ENCODE assay signal across 8 cellular contexts in the genomic region with DNA sequence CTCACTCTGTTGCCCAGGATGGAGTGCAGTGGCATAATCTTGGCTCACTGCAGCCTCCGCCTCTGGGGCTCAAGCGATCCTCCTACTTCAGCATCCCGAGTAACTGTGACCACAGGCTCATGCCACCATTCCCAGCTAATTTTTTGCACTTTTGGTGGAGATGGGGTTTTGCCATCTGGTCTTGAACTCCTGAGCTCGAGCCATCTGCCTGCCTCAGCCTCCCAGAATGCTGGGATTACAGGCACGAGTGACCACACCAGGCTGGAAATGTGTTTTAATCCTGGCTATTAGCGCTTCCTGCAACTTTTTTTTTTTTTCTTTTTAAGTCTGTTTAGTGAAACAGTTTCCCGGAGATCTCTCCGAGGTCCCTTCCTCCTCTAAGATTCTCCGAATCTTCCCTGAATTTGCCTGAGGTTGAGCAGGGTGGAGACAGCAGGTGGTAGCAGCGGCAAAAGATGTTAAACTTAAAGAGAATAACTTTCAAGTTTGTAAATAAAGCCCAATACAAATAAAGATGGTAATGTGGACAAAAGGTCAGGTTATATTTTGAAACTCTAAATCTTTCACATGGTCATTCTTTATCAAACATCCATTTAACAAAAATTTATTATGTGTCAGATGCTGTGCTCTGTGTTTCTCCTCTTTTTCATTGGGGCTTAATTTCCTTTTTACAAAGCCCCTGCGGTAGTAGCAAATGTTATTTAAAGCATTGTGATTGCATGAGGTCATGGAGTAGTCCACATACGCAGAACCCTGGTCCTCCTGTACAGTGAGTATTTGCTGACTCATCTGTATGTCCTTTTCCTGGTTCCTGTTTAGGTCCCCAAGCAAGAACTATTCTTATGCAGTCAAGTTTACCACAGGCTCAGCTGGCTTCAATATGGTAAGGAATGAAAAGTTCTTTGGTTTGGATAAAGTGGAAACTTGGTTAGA.
A peak's percentile ranks its signal among the peaks of the same experiment; 100 is the strongest.
DNase-seq lines count a peak whose midpoint lies in the region; ATAC-seq and TF ChIP-seq lines count a peak whose summit lies in the region.

No MANE protein-coding gene starts in this region.

- whole genome bisulfite sequencing in esophagus squamous epithelium, 2 donors, result 37 to 67% methylated on average over 12 of the region's 12 CpGs

- H3K9me3 ChIP-seq in esophagus squamous epithelium, result no peaks in the 10 kb centered on the region

- peak; percentile 35 for DNase-seq in GM12865 (ENCODE audit: low read depth)
- DNase-seq in RPMI7951 (ENCODE audit: low read depth), result peak; percentile 96
- DNase-seq in esophagus squamous epithelium (lab: John Stamatoyannopoulos, UW), result no peak
- DNase-seq in non-pigmented ciliary epithelial cell (ENCODE audit: low read depth), result peak; percentile 99
- DNase-seq in DMS79 treated with DMSO at 0.1 percent for 48 hours (lab: John Stamatoyannopoulos, UW), result no peak

- no peaks in the 10 kb centered on the region for H3K27me3 ChIP-seq in esophagus squamous epithelium

- H3K27ac ChIP-seq in esophagus squamous epithelium, result peak overlapping the region; percentile 31 to 71 (median 68)

- no peak for TF ChIP-seq POLR2A in esophagus squamous epithelium (IDR thresholded peaks at IDR 0.05)

- intact Hi-C loops in esophagus squamous epithelium (cut with DNase I), result no loop called here

- H3K4me1 ChIP-seq in esophagus squamous epithelium, result peaks cover 0 to 20% (median 6%) of the 10 kb centered on the region in 3 donors

- ATAC-seq in HG03175 (IDR thresholded peaks at IDR 0.05; ENCODE audit: unreplicated experiment), result no peak
- ATAC-seq in HG02973 (IDR thresholded peaks at IDR 0.05; ENCODE audit: unreplicated experiment), result no peak
- no peak for ATAC-seq in GM18517 (IDR thresholded peaks at IDR 0.05; ENCODE audit: unreplicated experiment)

- peaks cover 0 to 30% (median 0%) of the 10 kb centered on the region in 3 donors for H3K36me3 ChIP-seq in esophagus squamous epithelium

- H3K4me3 ChIP-seq in GM12865 (ENCODE audit: low read depth, low read length) (no peak overlapping the region), esophagus squamous epithelium (peak overlapping the region in 1 of 4 donors; percentile 21)

- TF ChIP-seq CTCF in GM12865 (IDR thresholded peaks at IDR 0.05; ENCODE audit: insufficient read depth, low read depth, low read length, missing control alignments) (no peak), esophagus squamous epithelium (IDR thresholded peaks at IDR 0.05) (no peak)

Comparison
In these comparisons a context has a peak if more than half of its experiments do, and no peak if none do; other contexts are left out.
1. DNase-seq: peak in GM12865 (single experiment), RPMI7951 (single experiment) and non-pigmented ciliary epithelial cell (single experiment); none in esophagus squamous epithelium (single experiment) and DMS79 treated with DMSO at 0.1 percent for 48 hours (single experiment).